8 cellular contexts compared by ENCODE assay signal in genomic region chr7:25950488-25951413, GRCh38.
A peak's percentile ranks its signal among the peaks of the same experiment; 100 is the strongest.
DNase-seq lines count a peak whose midpoint lies in the region; ATAC-seq, FAIRE-seq and TF ChIP-seq lines count a peak whose summit lies in the region.

No MANE protein-coding gene starts in this region.

- H3K27me3 ChIP-seq in HAP-1 (ENCODE audit: low read depth) (no peaks in the 10 kb centered on the region), MG63 (no peaks in the 10 kb centered on the region), parathyroid adenoma (ENCODE audit: control insufficient read depth, insufficient read depth, low read length) (no peaks in the 10 kb centered on the region), transverse colon (no peaks in the 10 kb centered on the region)

- H3K27me3 Mint-ChIP-seq in activated naive CD4-positive, alpha-beta T cell treated with anti-CD3 and anti-CD28 coated beads, Interleukin-2, amount 50 U/mL, for 24 hours: peaks cover 3% of the 10 kb centered on the region

- no peaks in the 10 kb centered on the region for H3K9me3 Mint-ChIP-seq in activated naive CD4-positive, alpha-beta T cell treated with anti-CD3 and anti-CD28 coated beads, Interleukin-2, amount 50 U/mL, for 24 hours

- H3K36me3 Mint-ChIP-seq in activated naive CD4-positive, alpha-beta T cell treated with anti-CD3 and anti-CD28 coated beads, Interleukin-2, amount 50 U/mL, for 24 hours: no peaks in the 10 kb centered on the region

- H3K4me3 ChIP-seq in HAP-1 (peak overlapping the region; percentile 51), MG63 (peak overlapping the region; percentile 53), parathyroid adenoma (ENCODE audit: low read depth, low read length) (peak overlapping the region; percentile 69), transverse colon (peak overlapping the region; percentile 59 to 92 (median 76))

- no peaks in the 10 kb centered on the region for H3K36me3 ChIP-seq in HAP-1 (replicated peaks)
- H3K36me3 ChIP-seq in MG63: no peaks in the 10 kb centered on the region
- H3K36me3 ChIP-seq in parathyroid adenoma (ENCODE audit: control insufficient read depth, insufficient read depth, low read length): no peaks in the 10 kb centered on the region
- H3K36me3 ChIP-seq in transverse colon: no peaks in the 10 kb centered on the region

- H3K4me1 Mint-ChIP-seq in activated naive CD4-positive, alpha-beta T cell treated with anti-CD3 and anti-CD28 coated beads, Interleukin-2, amount 50 U/mL, for 24 hours: peaks cover 20% of the 10 kb centered on the region

- no peak for TF ChIP-seq CTCF in parathyroid adenoma (IDR thresholded peaks at IDR 0.05)
- TF ChIP-seq CTCF in transverse colon (IDR thresholded peaks at IDR 0.05): peak in 1 of 5 experiments; percentile 30

- no peaks in the 10 kb centered on the region for H3K79me2 ChIP-seq in parathyroid adenoma

- no peak for TF ChIP-seq POLR2A in transverse colon (IDR thresholded peaks at IDR 0.05)

- peaks cover 4% of the 10 kb centered on the region; the same call in 1 of the 2 replicates for H3K4me1 ChIP-seq in HAP-1
- H3K4me1 ChIP-seq in parathyroid adenoma: no peaks in the 10 kb centered on the region
- peaks cover 9 to 28% (median 18%) of the 10 kb centered on the region in 4 donors for H3K4me1 ChIP-seq in transverse colon

- peak overlapping the region; percentile 85 for H3K4me3 Mint-ChIP-seq in activated naive CD4-positive, alpha-beta T cell treated with anti-CD3 and anti-CD28 coated beads, Interleukin-2, amount 50 U/mL, for 24 hours

- H3K27ac Mint-ChIP-seq in activated naive CD4-positive, alpha-beta T cell treated with anti-CD3 and anti-CD28 coated beads, Interleukin-2, amount 50 U/mL, for 24 hours: no peak overlapping the region

- peak; percentile 95 for FAIRE-seq in G401.6 (lab: Jason Lieb, UNC)

- H3K27ac ChIP-seq in parathyroid adenoma (no peak overlapping the region), transverse colon (peak overlapping the region; percentile 87 to 93 (median 92))

- no peak for TF ChIP-seq EP300 in transverse colon (IDR thresholded peaks at IDR 0.05; ENCODE audit: low read depth)

- 0% methylated on average over 47 of the region's 86 CpGs; no CpG with 5 or more reads in 1 of the 2 donors for WGBS in transverse colon (ENCODE audit: low coverage in 1 of 2), 2 donors

- ATAC-seq in Right ventricle myocardium superior (ENCODE audit: poor library complexity): peak; percentile 94

- in situ Hi-C loops in HAP-1 (cut with MboI; ENCODE audit: low sequenced_read_pairs): no loop called here
- in situ Hi-C loops in SK-MEL-5 (cut with HindIII; ENCODE audit: low pct_unique_long_range_greater_than_20kb, low sequenced_read_pairs): no loop called here
- in situ Hi-C loops in transverse colon (cut with MboI; ENCODE audit: low pct_ligation_motif_present in 1 of 4, low pct_unique_long_range_greater_than_20kb in 1 of 4, low sequenced_read_pairs in 3 of 4): no loop called here

- intact Hi-C loops in Right ventricle myocardium superior (cut with DNase I): no loop called here
- intact Hi-C loops in transverse colon (cut with DNase I; ENCODE audit: low total_unique reads): no loop called here

- no peak overlapping the region for H3K9ac ChIP-seq in parathyroid adenoma

- H3K9me3 ChIP-seq in HAP-1: no peaks in the 10 kb centered on the region; the same call in 1 of the 2 replicates
- H3K9me3 ChIP-seq in MG63: no peaks in the 10 kb centered on the region
- H3K9me3 ChIP-seq in parathyroid adenoma (ENCODE audit: control insufficient read depth, low read length): no peaks in the 10 kb centered on the region
- H3K9me3 ChIP-seq in transverse colon: no peaks in the 10 kb centered on the region

- DNase-seq in HAP-1 (ENCODE audit: low spot score in 2 of 2) (peak; percentile 91 to 96), MG63 (peak; percentile 86), SK-MEL-5 (ENCODE audit: low read depth, low spot score) (peak; percentile 92), Right ventricle myocardium superior (peak; percentile 94), transverse colon (peak; percentile 96)

- peak overlapping the region; percentile 93 for H3K4me2 ChIP-seq in parathyroid adenoma (ENCODE audit: low read length)

- H2AFZ ChIP-seq in parathyroid adenoma: peak overlapping the region; percentile 76
